In the genomic region with DNA sequence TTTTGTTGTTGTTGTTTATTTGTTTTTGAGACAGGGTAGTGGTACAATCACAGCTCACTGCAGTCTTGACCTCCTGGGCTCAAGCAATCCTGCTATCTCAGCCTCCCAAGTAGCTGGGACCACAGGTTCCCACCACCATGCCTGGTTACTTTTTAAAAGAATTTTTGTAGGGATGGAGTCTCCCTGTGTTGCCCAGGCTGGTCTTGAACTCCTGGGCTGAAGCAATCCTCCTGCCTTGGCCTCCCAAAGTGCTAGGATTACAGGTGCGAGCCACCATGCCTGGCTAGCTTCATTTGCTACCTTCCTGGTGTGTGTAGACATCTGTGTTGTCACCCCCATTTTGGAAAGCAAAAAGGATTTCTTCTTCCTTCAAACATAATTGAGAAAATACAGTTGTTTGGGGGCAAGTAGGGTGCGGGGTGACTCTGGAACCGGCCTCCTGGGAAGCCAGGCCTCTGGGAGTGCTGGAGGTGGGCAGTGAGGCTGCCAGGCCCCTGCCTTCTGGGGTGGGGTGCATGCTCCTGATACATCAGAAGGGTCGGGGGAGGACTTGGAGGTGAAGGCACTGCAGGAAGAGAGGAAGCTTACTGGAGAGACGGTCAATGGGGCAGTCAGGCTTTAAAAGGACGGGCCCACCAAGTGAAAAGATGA, we compare ENCODE assay signal across 1 cellular context.
TF ChIP-seq lines count a peak whose summit lies in the region.

No MANE protein-coding gene starts in this region.

TF ChIP-seq in HepG2, 621 proteins besides CTCF, POLR2A, EP300 and RAD21:
- TF ChIP-seq NFIB (CRISPR knock-in tag; IDR thresholded peaks at IDR 0.05; ENCODE audit: borderline replicate concordance) (no peak), FOXO1 (CRISPR knock-in tag; IDR thresholded peaks at IDR 0.05) (0 out of 2 replicates have a peak, but pooled peaks have one; percentile 14), PRMT3 (CRISPR knock-in tag; IDR thresholded peaks at IDR 0.05; ENCODE audit: borderline replicate concordance, low read depth) (no peak), ZNF746 (CRISPR knock-in tag; IDR thresholded peaks at IDR 0.05) (0 out of 2 replicates have a peak, but pooled peaks have one; percentile 5), MAZ (IDR thresholded peaks at IDR 0.05; ENCODE audit: borderline replicate concordance, low read depth, low read length) (no peak), MAZ (CRISPR knock-in tag; IDR thresholded peaks at IDR 0.05; ENCODE audit: low read depth) (no peak), ZNF3 (CRISPR knock-in tag; IDR thresholded peaks at IDR 0.05) (0 out of 2 replicates have a peak, but pooled peaks have one; percentile 21), AGO2 (optimal IDR thresholded peaks at IDR 0.05; ENCODE audit: low read depth, low read length) (peak; percentile 16), FOXK2 (IDR thresholded peaks at IDR 0.05) (no peak), HNF4G (IDR thresholded peaks at IDR 0.05; ENCODE audit: borderline replicate concordance, low read depth, low read length) (no peak), HNF4G (CRISPR knock-in tag; IDR thresholded peaks at IDR 0.05; ENCODE audit: borderline replicate concordance, low read depth) (0 out of 2 replicates have a peak, but pooled peaks have one; percentile 11), ADNP (CRISPR knock-in tag; IDR thresholded peaks at IDR 0.05) (0 out of 2 replicates have a peak, but pooled peaks have one; percentile 15), REL (CRISPR knock-in tag; conservative IDR thresholded peaks at IDR 0.05) (peak; percentile 11; the same call in 1 of the 2 replicates), NONO (IDR thresholded peaks at IDR 0.05) (no peak), NONO (CRISPR knock-in tag; conservative IDR thresholded peaks at IDR 0.05) (no peak), ATF7-NPFF (CRISPR knock-in tag; IDR thresholded peaks at IDR 0.05; ENCODE audit: low read depth) (no peak), ZNF619 (CRISPR knock-in tag; IDR thresholded peaks at IDR 0.05) (0 out of 2 replicates have a peak, but pooled peaks have one; percentile 20), EEA1 (CRISPR knock-in tag; IDR thresholded peaks at IDR 0.05; ENCODE audit: borderline replicate concordance) (no peak), ZNF30 (CRISPR knock-in tag; IDR thresholded peaks at IDR 0.05) (no peak), ZNF121 (CRISPR knock-in tag; IDR thresholded peaks at IDR 0.05) (peak; percentile 77; the same call in 1 of the 2 replicates), ZNF225 (CRISPR knock-in tag; IDR thresholded peaks at IDR 0.05) (no peak), ZNF460 (CRISPR knock-in tag; IDR thresholded peaks at IDR 0.05; ENCODE audit: borderline replicate concordance) (peak; percentile 53; the same call in 1 of the 2 replicates)
- TF ChIP-seq, protein P1, sequence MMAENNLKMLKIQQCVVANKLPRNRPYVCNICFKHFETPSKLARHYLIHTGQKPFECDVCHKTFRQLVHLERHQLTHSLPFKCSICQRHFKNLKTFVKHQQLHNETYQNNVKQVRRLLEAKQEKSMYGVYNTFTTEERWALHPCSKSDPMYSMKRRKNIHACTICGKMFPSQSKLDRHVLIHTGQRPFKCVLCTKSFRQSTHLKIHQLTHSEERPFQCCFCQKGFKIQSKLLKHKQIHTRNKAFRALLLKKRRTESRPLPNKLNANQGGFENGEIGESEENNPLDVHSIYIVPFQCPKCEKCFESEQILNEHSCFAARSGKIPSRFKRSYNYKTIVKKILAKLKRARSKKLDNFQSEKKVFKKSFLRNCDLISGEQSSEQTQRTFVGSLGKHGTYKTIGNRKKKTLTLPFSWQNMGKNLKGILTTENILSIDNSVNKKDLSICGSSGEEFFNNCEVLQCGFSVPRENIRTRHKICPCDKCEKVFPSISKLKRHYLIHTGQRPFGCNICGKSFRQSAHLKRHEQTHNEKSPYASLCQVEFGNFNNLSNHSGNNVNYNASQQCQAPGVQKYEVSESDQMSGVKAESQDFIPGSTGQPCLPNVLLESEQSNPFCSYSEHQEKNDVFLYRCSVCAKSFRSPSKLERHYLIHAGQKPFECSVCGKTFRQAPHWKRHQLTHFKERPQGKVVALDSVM (CRISPR knock-in tag; IDR thresholded peaks at IDR 0.05): 0 out of 2 replicates have a peak, but pooled peaks have one; percentile 29
- TF ChIP-seq, protein P2, sequence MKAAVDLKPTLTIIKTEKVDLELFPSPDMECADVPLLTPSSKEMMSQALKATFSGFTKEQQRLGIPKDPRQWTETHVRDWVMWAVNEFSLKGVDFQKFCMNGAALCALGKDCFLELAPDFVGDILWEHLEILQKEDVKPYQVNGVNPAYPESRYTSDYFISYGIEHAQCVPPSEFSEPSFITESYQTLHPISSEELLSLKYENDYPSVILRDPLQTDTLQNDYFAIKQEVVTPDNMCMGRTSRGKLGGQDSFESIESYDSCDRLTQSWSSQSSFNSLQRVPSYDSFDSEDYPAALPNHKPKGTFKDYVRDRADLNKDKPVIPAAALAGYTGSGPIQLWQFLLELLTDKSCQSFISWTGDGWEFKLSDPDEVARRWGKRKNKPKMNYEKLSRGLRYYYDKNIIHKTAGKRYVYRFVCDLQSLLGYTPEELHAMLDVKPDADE (CRISPR knock-in tag; IDR thresholded peaks at IDR 0.05): 0 out of 2 replicates have a peak, but pooled peaks have one; percentile 2
- TF ChIP-seq, protein P3, sequence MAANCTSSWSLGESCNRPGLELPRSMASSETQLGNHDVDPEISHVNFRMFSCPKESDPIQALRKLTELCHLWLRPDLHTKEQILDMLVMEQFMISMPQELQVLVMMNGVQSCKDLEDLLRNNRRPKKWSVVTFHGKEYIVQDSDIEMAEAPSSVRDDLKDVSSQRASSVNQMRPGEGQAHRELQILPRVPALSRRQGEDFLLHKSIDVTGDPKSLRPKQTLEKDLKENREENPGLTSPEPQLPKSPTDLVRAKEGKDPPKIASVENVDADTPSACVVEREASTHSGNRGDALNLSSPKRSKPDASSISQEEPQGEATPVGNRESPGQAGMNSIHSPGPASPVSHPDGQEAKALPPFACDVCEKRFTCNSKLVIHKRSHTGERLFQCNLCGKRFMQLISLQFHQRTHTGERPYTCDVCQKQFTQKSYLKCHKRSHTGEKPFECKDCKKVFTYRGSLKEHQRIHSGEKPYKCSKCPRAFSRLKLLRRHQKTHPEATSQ (CRISPR knock-in tag; IDR thresholded peaks at IDR 0.05; ENCODE audit: borderline replicate concordance): no peak
- TF ChIP-seq, protein P4, sequence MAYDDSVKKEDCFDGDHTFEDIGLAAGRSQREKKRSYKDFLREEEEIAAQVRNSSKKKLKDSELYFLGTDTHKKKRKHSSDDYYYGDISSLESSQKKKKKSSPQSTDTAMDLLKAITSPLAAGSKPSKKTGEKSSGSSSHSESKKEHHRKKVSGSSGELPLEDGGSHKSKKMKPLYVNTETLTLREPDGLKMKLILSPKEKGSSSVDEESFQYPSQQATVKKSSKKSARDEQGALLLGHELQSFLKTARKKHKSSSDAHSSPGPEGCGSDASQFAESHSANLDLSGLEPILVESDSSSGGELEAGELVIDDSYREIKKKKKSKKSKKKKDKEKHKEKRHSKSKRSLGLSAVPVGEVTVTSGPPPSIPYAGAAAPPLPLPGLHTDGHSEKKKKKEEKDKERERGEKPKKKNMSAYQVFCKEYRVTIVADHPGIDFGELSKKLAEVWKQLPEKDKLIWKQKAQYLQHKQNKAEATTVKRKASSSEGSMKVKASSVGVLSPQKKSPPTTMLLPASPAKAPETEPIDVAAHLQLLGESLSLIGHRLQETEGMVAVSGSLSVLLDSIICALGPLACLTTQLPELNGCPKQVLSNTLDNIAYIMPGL (CRISPR knock-in tag; IDR thresholded peaks at IDR 0.05; ENCODE audit: borderline replicate concordance in 1 of 2, low read depth in 1 of 2): 0 out of 4 replicates have a peak, but pooled peaks of 1 of the 2 experiments have one; percentile 3
- TF ChIP-seq, protein P5, sequence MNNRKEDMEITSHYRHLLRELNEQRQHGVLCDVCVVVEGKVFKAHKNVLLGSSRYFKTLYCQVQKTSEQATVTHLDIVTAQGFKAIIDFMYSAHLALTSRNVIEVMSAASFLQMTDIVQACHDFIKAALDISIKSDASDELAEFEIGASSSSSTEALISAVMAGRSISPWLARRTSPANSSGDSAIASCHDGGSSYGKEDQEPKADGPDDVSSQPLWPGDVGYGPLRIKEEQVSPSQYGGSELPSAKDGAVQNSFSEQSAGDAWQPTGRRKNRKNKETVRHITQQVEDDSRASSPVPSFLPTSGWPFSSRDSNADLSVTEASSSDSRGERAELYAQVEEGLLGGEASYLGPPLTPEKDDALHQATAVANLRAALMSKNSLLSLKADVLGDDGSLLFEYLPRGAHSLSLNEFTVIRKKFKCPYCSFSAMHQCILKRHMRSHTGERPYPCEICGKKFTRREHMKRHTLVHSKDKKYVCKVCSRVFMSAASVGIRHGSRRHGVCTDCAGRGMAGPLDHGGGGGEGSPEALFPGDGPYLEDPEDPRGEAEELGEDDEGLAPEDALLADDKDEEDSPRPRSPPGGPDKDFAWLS (CRISPR knock-in tag; IDR thresholded peaks at IDR 0.05; ENCODE audit: borderline replicate concordance): no peak
- TF ChIP-seq, protein P6, sequence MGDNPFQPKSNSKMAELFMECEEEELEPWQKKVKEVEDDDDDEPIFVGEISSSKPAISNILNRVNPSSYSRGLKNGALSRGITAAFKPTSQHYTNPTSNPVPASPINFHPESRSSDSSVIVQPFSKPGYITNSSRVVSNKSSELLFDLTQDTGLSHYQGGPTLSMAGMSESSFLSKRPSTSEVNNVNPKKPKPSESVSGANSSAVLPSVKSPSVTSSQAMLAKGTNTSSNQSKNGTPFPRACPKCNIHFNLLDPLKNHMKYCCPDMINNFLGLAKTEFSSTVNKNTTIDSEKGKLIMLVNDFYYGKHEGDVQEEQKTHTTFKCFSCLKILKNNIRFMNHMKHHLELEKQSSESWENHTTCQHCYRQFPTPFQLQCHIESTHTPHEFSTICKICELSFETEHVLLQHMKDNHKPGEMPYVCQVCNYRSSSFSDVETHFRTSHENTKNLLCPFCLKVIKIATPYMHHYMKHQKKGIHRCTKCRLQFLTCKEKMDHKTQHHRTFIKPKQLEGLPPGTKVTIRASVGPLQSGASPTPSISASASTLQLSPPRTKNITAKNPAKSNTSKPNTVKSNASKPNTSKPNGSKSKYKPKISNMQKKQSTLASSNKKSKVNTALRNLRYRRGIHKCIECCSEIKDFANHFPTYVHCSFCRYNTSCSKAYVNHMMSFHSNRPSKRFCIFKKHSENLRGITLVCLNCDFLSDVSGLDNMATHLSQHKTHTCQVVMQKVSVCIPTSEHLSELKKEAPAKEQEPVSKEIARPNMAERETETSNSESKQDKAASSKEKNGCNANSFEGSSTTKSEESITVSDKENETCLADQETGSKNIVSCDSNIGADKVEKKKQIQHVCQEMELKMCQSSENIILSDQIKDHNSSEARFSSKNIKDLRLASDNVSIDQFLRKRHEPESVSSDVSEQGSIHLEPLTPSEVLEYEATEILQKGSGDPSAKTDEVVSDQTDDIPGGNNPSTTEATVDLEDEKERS (CRISPR knock-in tag; IDR thresholded peaks at IDR 0.05): peak; percentile 12; the same call in 1 of the 2 replicates
